In genomic region chr15:92753591-92753990, GRCh38 we compare ENCODE assay signal across 23 cellular contexts.
A peak's percentile ranks its signal among the peaks of the same experiment; 100 is the strongest.
DNase-seq lines count a peak whose midpoint lies in the region; ATAC-seq and TF ChIP-seq lines count a peak whose summit lies in the region.
"Had no signal": no experiment of that assay in that cellular context is flagged by ENCODE, and none has a peak within 500 bp of the region (broad histone marks: within the 10 kb centered on the region; RNA-seq: fewer than 3 reads in every experiment).

No MANE protein-coding gene starts in this region.

- DNase-seq in NCI-H1436 treated with DMSO at 0.1 percent for 48 hours (lab: John Stamatoyannopoulos, UW): peak; percentile 2
- no peak for DNase-seq in lower lobe of right lung
- no peak for DNase-seq in GM13977 (ENCODE audit: low spot score)
- no peak for DNase-seq in dermis blood vessel endothelial cell
- DNase-seq: 8988T; ACHN; AML-193; BE2C; CD4-positive, alpha-beta T cell; CD8-positive, alpha-beta memory T cell; DMS 273 treated with DMSO at 0.1 percent for 48 hours; DMS79; EL; GDM1; H9; HFFc6 had no signal

- POLR2A ChIA-PET in HEK293 (lab: Yijun Ruan, JAX): no interaction called here

- ATAC-seq in lower lobe of right lung (peak; percentile 25 to 46), GM19467 (IDR thresholded peaks at IDR 0.05; ENCODE audit: unreplicated experiment) (no peak)
- ATAC-seq: A549, GM12878, GM23338, HCT116 had no signal

- H3K27ac ChIP-seq in HEK293 (ENCODE audit: extremely low read depth, low read depth, low read length) (no peak overlapping the region), lower lobe of right lung (no peak overlapping the region)
- H3K27ac ChIP-seq: A549; BLaER1 treated with 17β-estradiol and CSF1 and Interleukin-3, amounts not matched to agents 10 nM and 100 nM had no signal

- H3K4me1 ChIP-seq in HEK293 (ENCODE audit: control insufficient read depth, insufficient read depth, low read length): no peaks in the 10 kb centered on the region
- H3K4me1 ChIP-seq in lower lobe of right lung: no peaks in the 10 kb centered on the region
- H3K4me1 ChIP-seq: A549; BE2C; BLaER1 treated with 17β-estradiol and CSF1 and Interleukin-3, amounts not matched to agents 10 nM and 100 nM had no signal

- H3K36me3 ChIP-seq in HEK293 (ENCODE audit: control insufficient read depth in 2 of 2, insufficient read depth in 1 of 2, low read length in 2 of 2) (no peaks in the 10 kb centered on the region), lower lobe of right lung (no peaks in the 10 kb centered on the region)
- H3K36me3 ChIP-seq: BE2C; BLaER1 treated with 17β-estradiol and CSF1 and Interleukin-3, amounts not matched to agents 10 nM and 100 nM had no signal

- H3K27me3 ChIP-seq in lower lobe of right lung (ENCODE audit: low read depth): no peaks in the 10 kb centered on the region
- H3K27me3 ChIP-seq: BE2C; BLaER1 treated with 17β-estradiol and CSF1 and Interleukin-3, amounts not matched to agents 10 nM and 100 nM had no signal

- CTCF ChIA-PET in HEK293 (lab: Yijun Ruan, JAX): no interaction called here

- intact Hi-C loops in lower lobe of right lung (cut with DNase I): no loop called here

- in situ Hi-C loops in GM13977 (cut with MboI; ENCODE audit: low pct_unique_long_range_greater_than_20kb, low sequenced_read_pairs, unreplicated experiment): no loop called here

- TF ChIP-seq CTCF in HEK293 (tag by site-specific recombination; IDR thresholded peaks at IDR 0.05) (no peak), lower lobe of right lung (IDR thresholded peaks at IDR 0.05) (no peak), GM13977 (IDR thresholded peaks at IDR 0.05; ENCODE audit: extremely low read depth, insufficient read depth, missing control alignments) (no peak)

- no peak overlapping the region for H3K4me3 ChIP-seq in HEK293 (ENCODE audit: low read depth, low read length)
- no peak overlapping the region for H3K4me3 ChIP-seq in lower lobe of right lung
- H3K4me3 ChIP-seq: A549; BLaER1 treated with 17β-estradiol and CSF1 and Interleukin-3, amounts not matched to agents 10 nM and 100 nM; GM12878; GM23338 had no signal

- H3K9me3 ChIP-seq in HEK293 (ENCODE audit: control insufficient read depth, insufficient read depth, low read depth, low read length) (no peaks in the 10 kb centered on the region), lower lobe of right lung (no peaks in the 10 kb centered on the region)
- H3K9me3 ChIP-seq: A549, BE2C had no signal

TF ChIP-seq in HEK293, 187 proteins besides CTCF, POLR2A, EP300 and RAD21:
- TF ChIP-seq PRDM10 (tag by site-specific recombination; IDR thresholded peaks at IDR 0.05) (peak; percentile 60), GFI1B (tag by site-specific recombination; IDR thresholded peaks at IDR 0.05) (no peak)
